8 cellular contexts compared by ENCODE assay signal in the genomic region with DNA sequence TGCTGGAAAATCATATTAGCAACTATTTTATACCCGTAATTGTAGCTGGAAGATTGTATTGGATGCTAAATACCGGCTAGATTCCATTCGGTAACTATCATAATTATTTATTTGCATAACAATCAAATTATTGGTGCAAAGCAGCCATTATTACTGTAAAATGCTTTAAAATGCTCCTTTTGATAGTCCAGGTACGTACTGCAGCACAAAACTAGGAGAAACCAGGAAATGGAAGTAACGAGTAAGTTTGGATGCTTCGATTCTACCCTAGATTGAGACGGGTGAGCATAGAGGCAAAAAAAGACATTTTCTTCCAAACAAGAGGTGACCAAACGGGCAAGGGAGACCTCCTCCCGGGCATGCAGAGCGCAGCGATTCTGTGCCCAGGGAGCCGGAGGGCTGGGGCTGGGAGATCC. TPM values are rescaled to one million over a fixed set of nuclear protein-coding genes. Genes with fewer than 3 reads are reported as not detected.
DNase-seq lines count a peak whose midpoint lies in the region; FAIRE-seq and TF ChIP-seq lines count a peak whose summit lies in the region.

No MANE protein-coding gene starts in this region.

- no peaks in the 10 kb centered on the region for H3K27me3 ChIP-seq in OCI-LY1 (ENCODE audit: insufficient read depth, low read length)
- no peaks in the 10 kb centered on the region for H3K27me3 ChIP-seq in neural progenitor cell

- no peaks in the 10 kb centered on the region for H3K9me3 Mint-ChIP-seq in activated naive CD4-positive, alpha-beta T cell treated with anti-CD3 and anti-CD28 coated beads, Interleukin-2, amount 50 U/mL, for 24 hours
- no peaks in the 10 kb centered on the region for H3K9me3 Mint-ChIP-seq in neural progenitor cell

- H3K27ac Mint-ChIP-seq in activated naive CD4-positive, alpha-beta T cell treated with anti-CD3 and anti-CD28 coated beads, Interleukin-2, amount 50 U/mL, for 24 hours: peak overlapping the region; percentile 77
- H3K27ac Mint-ChIP-seq in neural progenitor cell: peak overlapping the region; percentile 2

- peaks cover 17% of the 10 kb centered on the region for H3K4me1 Mint-ChIP-seq in activated naive CD4-positive, alpha-beta T cell treated with anti-CD3 and anti-CD28 coated beads, Interleukin-2, amount 50 U/mL, for 24 hours
- H3K4me1 Mint-ChIP-seq in neural progenitor cell: peaks cover 21% of the 10 kb centered on the region

- H3K27me3 Mint-ChIP-seq in activated naive CD4-positive, alpha-beta T cell treated with anti-CD3 and anti-CD28 coated beads, Interleukin-2, amount 50 U/mL, for 24 hours: no peaks in the 10 kb centered on the region
- no peaks in the 10 kb centered on the region for H3K27me3 Mint-ChIP-seq in neural progenitor cell (ENCODE audit: insufficient read depth, low read depth)

- TF ChIP-seq CTCF in OCI-LY1 (IDR thresholded peaks at IDR 0.05; ENCODE audit: low read length) (no peak), neural progenitor cell (IDR thresholded peaks at IDR 0.05) (no peak)

- no peak for DNase-seq in activated naive CD4-positive, alpha-beta T cell treated with anti-CD3 and anti-CD28 coated beads, Interleukin-2, amount 50 U/mL, for 16 hours
- DNase-seq in epithelial cell of prostate (ENCODE audit: low read depth, low spot score) (no peak), neural progenitor cell (ENCODE audit: low spot score) (no peak), GM12892 (ENCODE audit: insufficient read length) (no peak), DMS 273 (lab: John Stamatoyannopoulos, UW; ENCODE audit: unreplicated experiment) (no peak), ecto neural progenitor cell (ENCODE audit: low spot score) (no peak)

- H3K4me1 ChIP-seq in OCI-LY1 (ENCODE audit: insufficient read depth, low read length, severe bottlenecking) (peaks cover 22% of the 10 kb centered on the region), neural progenitor cell (peaks cover 11% of the 10 kb centered on the region)

- H3F3A ChIP-seq in OCI-LY1 (ENCODE audit: insufficient read depth, low read length) (no peaks in the 10 kb centered on the region), neural progenitor cell (ENCODE audit: low read depth) (peaks cover 15% of the 10 kb centered on the region)

- H3K9ac ChIP-seq in OCI-LY1 (ENCODE audit: low read length): peak overlapping the region; percentile 98
- peak overlapping the region; percentile 89 for H3K9ac ChIP-seq in neural progenitor cell

- H3K9me3 ChIP-seq in OCI-LY1 (ENCODE audit: low read length) (no peaks in the 10 kb centered on the region), neural progenitor cell (ENCODE audit: low read depth) (no peaks in the 10 kb centered on the region)

- H3K4me3 Mint-ChIP-seq in activated naive CD4-positive, alpha-beta T cell treated with anti-CD3 and anti-CD28 coated beads, Interleukin-2, amount 50 U/mL, for 24 hours: peak overlapping the region; percentile 96
- H3K4me3 Mint-ChIP-seq in neural progenitor cell: peak overlapping the region; percentile 97

- H3K79me2 ChIP-seq in OCI-LY1 (ENCODE audit: insufficient read depth, low read length) (peaks cover 41% of the 10 kb centered on the region), neural progenitor cell (ENCODE audit: low read depth) (peaks cover 28% of the 10 kb centered on the region)

- no peaks in the 10 kb centered on the region for H4K20me1 ChIP-seq in OCI-LY1 (ENCODE audit: insufficient read depth, low read length)
- H4K20me1 ChIP-seq in neural progenitor cell (ENCODE audit: low read depth): peaks cover 17% of the 10 kb centered on the region

- no peak for FAIRE-seq in GM12892 (lab: Jason Lieb, UNC)

- peaks cover 12% of the 10 kb centered on the region for H3K36me3 Mint-ChIP-seq in activated naive CD4-positive, alpha-beta T cell treated with anti-CD3 and anti-CD28 coated beads, Interleukin-2, amount 50 U/mL, for 24 hours
- peaks cover 8% of the 10 kb centered on the region for H3K36me3 Mint-ChIP-seq in neural progenitor cell

- H3K4me3 ChIP-seq in OCI-LY1 (ENCODE audit: low read depth, low read length, poor library complexity, severe bottlenecking): peak overlapping the region; percentile 94
- H3K4me3 ChIP-seq in neural progenitor cell: peak overlapping the region; percentile 95

- peaks cover 15% of the 10 kb centered on the region for H3K36me3 ChIP-seq in OCI-LY1 (ENCODE audit: insufficient read depth, low read length)
- H3K36me3 ChIP-seq in neural progenitor cell: no peaks in the 10 kb centered on the region

- no peak for TF ChIP-seq POLR2A in GM12892 (IDR thresholded peaks at IDR 0.05; ENCODE audit: low read depth, low read length)

- no peaks in the 10 kb centered on the region for H3K9me2 ChIP-seq in OCI-LY1 (ENCODE audit: low read depth, low read length)

- H2AFZ ChIP-seq in OCI-LY1 (ENCODE audit: low read length): peak overlapping the region; percentile 90; the same call in 1 of the 2 replicates
- peak overlapping the region; percentile 81 for H2AFZ ChIP-seq in neural progenitor cell (replicated peaks)

- peak overlapping the region; percentile 99 for H3K4me2 ChIP-seq in OCI-LY1 (ENCODE audit: low read length)
- H3K4me2 ChIP-seq in neural progenitor cell: peak overlapping the region; percentile 91

- peak overlapping the region; percentile 68 for H3K27ac ChIP-seq in OCI-LY1 (ENCODE audit: low read depth, low read length, poor library complexity, severe bottlenecking)
- peak overlapping the region; percentile 92 for H3K27ac ChIP-seq in epithelial cell of prostate
- H3K27ac ChIP-seq in neural progenitor cell: peak overlapping the region; percentile 95

RNA-seq across cellular contexts. Expression of a gene that starts 0.5 kb away (rescaled TPM):
- total RNA-seq in neural progenitor cell (ENCODE audit: low replicate concordance): 170 and 239 TPM in 2 replicates
- polyA plus RNA-seq in GM12892 (2012; ENCODE audit: missing spikeins): 61.0 TPM
